In genomic region chr4:121146530-121146929, GRCh38 we compare ENCODE assay signal across 36 cellular contexts. TPM values are rescaled to one million over a fixed set of nuclear protein-coding genes. Genes with fewer than 3 reads are reported as not detected.
"Had no signal": no experiment of that assay in that cellular context is flagged by ENCODE, and none has a peak within 500 bp of the region (broad histone marks: within the 10 kb centered on the region; RNA-seq: fewer than 3 reads in every experiment).

No MANE protein-coding gene starts in this region.

- H3K9me3 Mint-ChIP-seq: activated CD4-positive, alpha-beta memory T cell treated with anti-CD3 and anti-CD28 coated beads for 36 hours; activated CD4-positive, alpha-beta T cell treated with anti-CD3 and anti-CD28 coated beads, Interleukin-2, amount 10 ng/mL, durations not matched to agents 24 days and 14 days; activated T-cell treated with anti-CD3 and anti-CD28 coated beads, Interleukin-2, amount 50 U/mL, for 24 hours; nephron progenitor cell; stimulated activated naive B cell treated with anti-CD40 and anti-IgM and Interleukin-4, amounts not matched to agents 10 μg/mL and 1 μg/mL and 100 μg/mL, for 72 hours had no signal

- H3K4me3 Mint-ChIP-seq: activated CD4-positive, alpha-beta memory T cell treated with anti-CD3 and anti-CD28 coated beads for 36 hours; activated CD4-positive, alpha-beta T cell treated with anti-CD3 and anti-CD28 coated beads, Interleukin-2, amount 10 ng/mL, durations not matched to agents 24 days and 14 days; activated T-cell treated with anti-CD3 and anti-CD28 coated beads, Interleukin-2, amount 50 U/mL, for 24 hours; naive B cell; nephron progenitor cell; stimulated activated naive B cell treated with anti-CD40 and anti-IgM and Interleukin-4, amounts not matched to agents 10 μg/mL and 1 μg/mL and 100 μg/mL, for 72 hours; T-helper 17 cell had no signal

- H3K4me1 Mint-ChIP-seq: naive B cell; stimulated activated naive B cell treated with anti-CD40 and anti-IgM and Interleukin-4, amounts not matched to agents 10 μg/mL and 1 μg/mL and 100 μg/mL, for 72 hours had no signal

- H3K27me3 Mint-ChIP-seq: activated CD4-positive, alpha-beta memory T cell treated with anti-CD3 and anti-CD28 coated beads for 36 hours; activated T-cell treated with anti-CD3 and anti-CD28 coated beads, Interleukin-2, amount 50 U/mL, for 24 hours; T-helper 17 cell had no signal

- H3K4me1 ChIP-seq: body of pancreas, foreskin keratinocyte, heart left ventricle, left ventricle myocardium inferior, pancreas, prostate gland, right atrium auricular region, stomach had no signal

- H3K27ac ChIP-seq: body of pancreas, cardiac muscle cell, coronary artery, dorsolateral prefrontal cortex, foreskin keratinocyte, heart left ventricle, left ventricle myocardium inferior, neutrophil, pancreas, prostate gland, right atrium auricular region, stomach, thyroid gland, WERI-Rb-1 had no signal

- H3K27ac Mint-ChIP-seq: activated CD4-positive, alpha-beta memory T cell treated with anti-CD3 and anti-CD28 coated beads for 36 hours; activated CD4-positive, alpha-beta T cell treated with anti-CD3 and anti-CD28 coated beads, Interleukin-2, amount 10 ng/mL, durations not matched to agents 24 days and 14 days; activated T-cell treated with anti-CD3 and anti-CD28 coated beads, Interleukin-2, amount 50 U/mL, for 24 hours; naive B cell; nephron progenitor cell; stimulated activated naive B cell treated with anti-CD40 and anti-IgM and Interleukin-4, amounts not matched to agents 10 μg/mL and 1 μg/mL and 100 μg/mL, for 72 hours; T-helper 17 cell had no signal

- H3K9me3 ChIP-seq: body of pancreas, heart left ventricle, left ventricle myocardium inferior, neutrophil, pancreas, prostate gland, right atrium auricular region, stomach, thyroid gland had no signal

- H3K36me3 ChIP-seq: cardiac muscle cell, heart left ventricle, left ventricle myocardium inferior, neutrophil, pancreas, prostate gland, right atrium auricular region, stomach, thyroid gland, WERI-Rb-1 had no signal

- H3K36me3 Mint-ChIP-seq: naive B cell; stimulated activated naive B cell treated with anti-CD40 and anti-IgM and Interleukin-4, amounts not matched to agents 10 μg/mL and 1 μg/mL and 100 μg/mL, for 72 hours had no signal

- H3K27me3 ChIP-seq: body of pancreas, cardiac muscle cell, foreskin keratinocyte, neutrophil, right atrium auricular region, stomach, thyroid gland had no signal

- H3K4me3 ChIP-seq: body of pancreas, cardiac muscle cell, coronary artery, dorsolateral prefrontal cortex, heart left ventricle, left ventricle myocardium inferior, pancreas, prostate gland, right atrium auricular region, stomach, thyroid gland had no signal

- ATAC-seq: activated CD4-positive, CD25-positive, alpha-beta regulatory T cell treated with anti-CD3 and anti-CD28 coated beads, Interleukin-2, amount 50 U/mL, for 24 hours; body of pancreas; foreskin keratinocyte; heart left ventricle; pancreas; stimulated activated naive B cell treated with anti-CD40 and anti-IgM and Interleukin-4, amounts not matched to agents 10 μg/mL and 1 μg/mL and 100 μg/mL, for 72 hours; T-helper 17 cell had no signal

- DNase-seq: activated CD4-positive, alpha-beta memory T cell treated with anti-CD3 and anti-CD28 coated beads for 36 hours; activated CD4-positive, alpha-beta T cell treated with anti-CD3 and anti-CD28 coated beads, Interleukin-2, amount 10 ng/mL, durations not matched to agents 24 days and 14 days; activated CD8-positive, alpha-beta memory T cell treated with anti-CD3 and anti-CD28 coated beads, Interleukin-2, amount 50 U/mL, for 48 hours; activated gamma-delta T cell treated with Interleukin-2 at 50 U/mL for 16 hours; activated naive CD4-positive, alpha-beta T cell treated with anti-CD3 and anti-CD28 coated beads, Interleukin-2, amount 50 U/mL, for 16 hours; activated T-cell treated with anti-CD3 and anti-CD28 coated beads, Interleukin-2, amount 50 U/mL, for 24 hours; amniotic stem cell; body of pancreas; cerebellar nuclear complex; dorsolateral prefrontal cortex; effector memory CD4-positive, alpha-beta T cell; erythroblast; foreskin keratinocyte; heart left ventricle; kidney glomerular epithelial cell; left ventricle myocardium inferior; mammary epithelial cell; naive B cell; nephron progenitor cell; pancreas; stimulated activated CD4-positive, alpha-beta T cell treated with anti-CD3 and anti-CD28 coated beads, Interleukin-15, amount 100 ng/mL, for 24 hours; stimulated activated CD4-positive, alpha-beta T cell treated with anti-CD3 and anti-CD28 coated beads, Interleukin-2, amount 100 ng/mL, for 24 hours; stimulated activated naive B cell treated with anti-CD40 and anti-IgM and Interleukin-4, amounts not matched to agents 10 μg/mL and 1 μg/mL and 100 μg/mL, for 72 hours; stomach; SW 1271; T-helper 17 cell; T1000; thyroid gland; WERI-Rb-1 had no signal

RNA-seq across cellular contexts. Expression of gene TNIP3, which starts 17.6 kb away (rescaled TPM):
- total RNA-seq: body of pancreas, cardiac muscle cell, left ventricle myocardium inferior, mammary epithelial cell, prostate gland, right atrium auricular region, thyroid gland had no signal
- polyA plus RNA-seq: cardiac muscle cell, pancreas, urinary bladder had no signal
